Comparison of ENCODE assay signal across 1 cellular context in genomic region chr6:30489081-30490030, GRCh38.
A peak's percentile ranks its signal among the peaks of the same experiment; 100 is the strongest.
TF ChIP-seq lines count a peak whose summit lies in the region.

Gene HLA-E (plus strand): TSS chr6:30489509. CDS start chr6:30489532, 23 bp downstream.

TF ChIP-seq in HepG2, 621 proteins besides CTCF, POLR2A, EP300 and RAD21 (continued from another document and continues in another):
- TF ChIP-seq TSC22D2 (CRISPR knock-in tag; IDR thresholded peaks at IDR 0.05; ENCODE audit: borderline replicate concordance) (0 out of 2 replicates have a peak, but pooled peaks have one; percentile 77), PAWR (CRISPR knock-in tag; IDR thresholded peaks at IDR 0.05; ENCODE audit: borderline replicate concordance) (no peak), DBP (CRISPR knock-in tag; IDR thresholded peaks at IDR 0.05; ENCODE audit: not compliant biosample characterization) (no peak), MTERF4 (CRISPR knock-in tag; IDR thresholded peaks at IDR 0.05) (0 out of 2 replicates have a peak, but pooled peaks have one; percentile 80), ZNF263 (CRISPR knock-in tag; IDR thresholded peaks at IDR 0.05) (no peak; the same call in none of the 2 replicates), ZNF850 (CRISPR knock-in tag; conservative IDR thresholded peaks at IDR 0.05) (no peak), KDM2A (CRISPR knock-in tag; IDR thresholded peaks at IDR 0.05; ENCODE audit: borderline replicate concordance, low read depth) (peak; percentile 63), ZNF205 (CRISPR knock-in tag; IDR thresholded peaks at IDR 0.05) (peak; percentile 21; the same call in 1 of the 2 replicates), ZNF414 (CRISPR knock-in tag; IDR thresholded peaks at IDR 0.05) (no peak), PHF8 (CRISPR knock-in tag; IDR thresholded peaks at IDR 0.05) (peak; percentile 92), ZNF605 (CRISPR knock-in tag; IDR thresholded peaks at IDR 0.05) (no peak; the same call in 1 of the 2 replicates), FOXO4 (CRISPR knock-in tag; conservative IDR thresholded peaks at IDR 0.05) (no peak), ZNF589 (CRISPR knock-in tag; conservative IDR thresholded peaks at IDR 0.05) (no peak), ZNF446 (CRISPR knock-in tag; IDR thresholded peaks at IDR 0.05) (no peak), ZNF879 (CRISPR knock-in tag; IDR thresholded peaks at IDR 0.05) (no peak), EED (CRISPR knock-in tag; IDR thresholded peaks at IDR 0.05) (peak; percentile 10), RARG (CRISPR knock-in tag; IDR thresholded peaks at IDR 0.05; ENCODE audit: low read depth) (no peak), NFIC (IDR thresholded peaks at IDR 0.05; ENCODE audit: low read length) (no peak), MAFF (IDR thresholded peaks at IDR 0.05; ENCODE audit: low read depth, low read length) (peak; percentile 86), ATRX (CRISPR knock-in tag; IDR thresholded peaks at IDR 0.05; ENCODE audit: borderline replicate concordance) (no peak), HMG20B (CRISPR knock-in tag; conservative IDR thresholded peaks at IDR 0.05) (no peak), ZKSCAN8 (CRISPR knock-in tag; IDR thresholded peaks at IDR 0.05; ENCODE audit: borderline replicate concordance) (peak; percentile 46; the same call in 1 of the 2 replicates), SCMH1 (CRISPR knock-in tag; IDR thresholded peaks at IDR 0.05; ENCODE audit: borderline replicate concordance) (no peak), ZNF549 (CRISPR knock-in tag; IDR thresholded peaks at IDR 0.05) (no peak), NR2F1 (CRISPR knock-in tag; IDR thresholded peaks at IDR 0.05) (peak in 1 of 2 experiments; percentile 56; a peak in 1 of 4 replicates), CEBPG (CRISPR knock-in tag; IDR thresholded peaks at IDR 0.05) (peak; percentile 22; the same call in 1 of the 2 replicates), ZNF576 (CRISPR knock-in tag; IDR thresholded peaks at IDR 0.05) (peak; percentile 77; the same call in 1 of the 2 replicates), REXO4 (CRISPR knock-in tag; IDR thresholded peaks at IDR 0.05; ENCODE audit: borderline replicate concordance) (no peak), ZBTB46 (CRISPR knock-in tag; IDR thresholded peaks at IDR 0.05; ENCODE audit: borderline replicate concordance) (no peak), RBAK (CRISPR knock-in tag; IDR thresholded peaks at IDR 0.05) (no peak), LBX2 (CRISPR knock-in tag; IDR thresholded peaks at IDR 0.05; ENCODE audit: borderline replicate concordance) (0 out of 2 replicates have a peak, but pooled peaks have one; percentile 43), CERS6 (CRISPR knock-in tag; IDR thresholded peaks at IDR 0.05) (no peak), MNT (IDR thresholded peaks at IDR 0.05) (no peak), E2F1 (CRISPR knock-in tag; IDR thresholded peaks at IDR 0.05) (0 out of 2 replicates have a peak, but pooled peaks have one; percentile 40), SNAPC4 (CRISPR knock-in tag; IDR thresholded peaks at IDR 0.05) (peak; percentile 46), ETS1 (CRISPR knock-in tag; IDR thresholded peaks at IDR 0.05) (no peak)
